ENCODE assay signal across 15 cellular contexts in genomic region chr1:51444096-51444495, GRCh38.
DNase-seq lines count a peak whose midpoint lies in the region; ATAC-seq and TF ChIP-seq lines count a peak whose summit lies in the region.
"Had no signal": no experiment of that assay in that cellular context is flagged by ENCODE, and none has a peak within 500 bp of the region (broad histone marks: within the 10 kb centered on the region; RNA-seq: fewer than 3 reads in every experiment).

No MANE protein-coding gene starts in this region.

- intact Hi-C loops in breast epithelium (cut with DNase I; ENCODE audit: low total_unique reads), result no loop called here

- no peaks in the 10 kb centered on the region for H3K27me3 ChIP-seq in breast epithelium
- H3K27me3 ChIP-seq: body of pancreas, neural progenitor cell had no signal

- H3K27ac Mint-ChIP-seq in effector memory CD8-positive, alpha-beta T cell, result peak overlapping the region; percentile 41 to 56
- H3K27ac Mint-ChIP-seq: activated B cell treated with CpG ODN at 0.5 μM for 24 hours; GM23338; neural progenitor cell; T-helper 1 cell treated with Interleukin-12 subunit alpha and Interleukin-12 subunit beta and Interleukin-4 antibody, amounts not matched to agents 30 μg/mL and 1 μg/mL, for 36 hours had no signal

- peak; percentile 53 for ATAC-seq in GM18502 (IDR thresholded peaks at IDR 0.05; ENCODE audit: poor library complexity, unreplicated experiment)
- ATAC-seq in HG03066 (IDR thresholded peaks at IDR 0.05; ENCODE audit: low read depth, unreplicated experiment), result peak; percentile 49
- no peak for ATAC-seq in effector memory CD8-positive, alpha-beta T cell (replicated peaks)
- ATAC-seq: body of pancreas, GM23338 had no signal

- no peaks in the 10 kb centered on the region for H3K9me3 ChIP-seq in breast epithelium
- H3K9me3 ChIP-seq: body of pancreas had no signal

- in situ Hi-C loops in G401 (cut with HindIII; ENCODE audit: low sequenced_read_pairs), result no loop called here

- no peak overlapping the region for H3K27ac ChIP-seq in breast epithelium
- H3K27ac ChIP-seq: body of pancreas had no signal

- DNase-seq in EH (ENCODE audit: low read depth) (peak; percentile 52), breast epithelium (ENCODE audit: low spot score in 2 of 2) (no peak), NCI-H1105 (lab: John Stamatoyannopoulos, UW) (no peak), G401 (ENCODE audit: low spot score) (no peak), NCI-H1048 (lab: John Stamatoyannopoulos, UW) (no peak)
- DNase-seq in effector memory CD8-positive, alpha-beta T cell, result no peak
- DNase-seq: activated B cell treated with CpG ODN at 0.5 μM for 24 hours; activated naive CD4-positive, alpha-beta T cell; body of pancreas; NCI-H1105 treated with DMSO at 0.1 percent for 48 hours had no signal

- H3K27me3 Mint-ChIP-seq in effector memory CD8-positive, alpha-beta T cell, result no peaks in the 10 kb centered on the region
- H3K27me3 Mint-ChIP-seq: activated B cell treated with CpG ODN at 0.5 μM for 24 hours had no signal

- no peaks in the 10 kb centered on the region for H3K9me3 Mint-ChIP-seq in effector memory CD8-positive, alpha-beta T cell
- H3K9me3 Mint-ChIP-seq: activated B cell treated with CpG ODN at 0.5 μM for 24 hours; GM23338; neural progenitor cell; T-helper 1 cell treated with Interleukin-12 subunit alpha and Interleukin-12 subunit beta and Interleukin-4 antibody, amounts not matched to agents 30 μg/mL and 1 μg/mL, for 36 hours had no signal

- no peaks in the 10 kb centered on the region for H3K36me3 ChIP-seq in breast epithelium
- H3K36me3 ChIP-seq: neural progenitor cell had no signal

- TF ChIP-seq POLR2A in breast epithelium (IDR thresholded peaks at IDR 0.05), result no peak

- H3K36me3 Mint-ChIP-seq in effector memory CD8-positive, alpha-beta T cell (ENCODE audit: insufficient read depth), result peaks cover 38% of the 10 kb centered on the region

- no peak overlapping the region for H3K4me3 ChIP-seq in breast epithelium
- H3K4me3 ChIP-seq: body of pancreas, GM23338, neural progenitor cell had no signal

- H3K4me1 ChIP-seq in breast epithelium, result no peaks in the 10 kb centered on the region

- peaks cover 15 to 66% of the 10 kb centered on the region in 2 donors for H3K4me1 Mint-ChIP-seq in effector memory CD8-positive, alpha-beta T cell (ENCODE audit: low read depth in 2 of 2)
- H3K4me1 Mint-ChIP-seq: GM23338, neural progenitor cell had no signal

- TF ChIP-seq CTCF in breast epithelium (IDR thresholded peaks at IDR 0.05), result no peak

- H3K4me3 Mint-ChIP-seq in effector memory CD8-positive, alpha-beta T cell, result no peak overlapping the region
- H3K4me3 Mint-ChIP-seq: activated B cell treated with CpG ODN at 0.5 μM for 24 hours; GM23338; neural progenitor cell; T-helper 1 cell treated with Interleukin-12 subunit alpha and Interleukin-12 subunit beta and Interleukin-4 antibody, amounts not matched to agents 30 μg/mL and 1 μg/mL, for 36 hours had no signal
